In the genomic region with DNA sequence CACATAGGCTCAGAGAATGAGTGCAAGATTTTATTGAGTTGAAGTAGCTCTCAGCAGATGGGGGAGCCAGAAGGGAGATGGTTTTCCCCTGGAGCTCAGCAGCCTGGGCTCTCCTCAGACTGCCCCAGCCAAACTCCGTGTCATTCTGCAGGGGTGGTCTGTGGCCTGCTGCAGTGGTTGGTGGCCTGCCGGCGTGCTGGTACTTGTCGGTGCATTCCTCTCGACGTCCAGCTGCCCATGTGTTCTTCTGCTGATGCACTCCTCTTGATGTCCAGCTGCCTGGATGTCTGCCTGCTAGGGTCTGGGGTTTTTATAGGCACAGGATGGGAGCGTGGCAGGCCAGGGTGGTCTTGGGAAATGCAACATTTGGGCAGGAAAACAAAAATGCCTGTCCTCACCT, we compare ENCODE assay signal across 1 cellular context.
TF ChIP-seq lines count a peak whose summit lies in the region.

No MANE protein-coding gene starts in this region.

TF ChIP-seq in HepG2, 621 proteins besides CTCF, POLR2A, EP300 and RAD21 (continued from another document):
- TF ChIP-seq ZNF687 (CRISPR knock-in tag; IDR thresholded peaks at IDR 0.05) (peak; percentile 54), SAFB2 (CRISPR knock-in tag; IDR thresholded peaks at IDR 0.05; ENCODE audit: borderline replicate concordance, low read depth) (no peak), ZBTB38 (CRISPR knock-in tag; IDR thresholded peaks at IDR 0.05) (peak; percentile 42; the same call in 1 of the 2 replicates), NFATC3 (CRISPR knock-in tag; IDR thresholded peaks at IDR 0.05) (no peak), ZNF704 (CRISPR knock-in tag; IDR thresholded peaks at IDR 0.05; ENCODE audit: borderline replicate concordance) (no peak)
